Comparison of ENCODE assay signal across 18 cellular contexts in genomic region chrX:140866446-140866845, GRCh38.
A peak's percentile ranks its signal among the peaks of the same experiment; 100 is the strongest.
DNase-seq lines count a peak whose midpoint lies in the region; ATAC-seq, FAIRE-seq and TF ChIP-seq lines count a peak whose summit lies in the region.
"Had no signal": no experiment of that assay in that cellular context is flagged by ENCODE, and none has a peak within 500 bp of the region (broad histone marks: within the 10 kb centered on the region; RNA-seq: fewer than 3 reads in every experiment).

No MANE protein-coding gene starts in this region.

- TF ChIP-seq RAD21 in A549 (conservative IDR thresholded peaks at IDR 0.05 in 1 of 2, IDR thresholded peaks at IDR 0.05 in 1 of 2), result no peak

- CTCF ChIA-PET in A549 (lab: Yijun Ruan, JAX), result no interaction called here

- H3K27ac ChIP-seq in A549, result no peak overlapping the region
- H3K27ac ChIP-seq in colonic mucosa, result no peak overlapping the region

- H3K4me2 ChIP-seq in A549, result no peak overlapping the region

- TF ChIP-seq CTCF in A549 (IDR thresholded peaks at IDR 0.05) (no peak), epithelial cell of esophagus (IDR thresholded peaks at IDR 0.05; ENCODE audit: insufficient read depth, low read depth, low read length, missing control alignments) (no peak), colonic mucosa (IDR thresholded peaks at IDR 0.05) (no peak)

- no peak for TF ChIP-seq EP300 in A549 (IDR thresholded peaks at IDR 0.05)

- POLR2A ChIA-PET in A549 (lab: Yijun Ruan, JAX), result no interaction called here

- 23% methylated on average over 1 of the region's 1 CpG for WGBS in A549 (ENCODE audit: missing lambda C conversion rate)

- no peak for TF ChIP-seq POLR2A in A549 (IDR thresholded peaks at IDR 0.05; ENCODE audit: low read length)

- FAIRE-seq in A549 (lab: Jason Lieb, UNC), result peak; percentile 63
- FAIRE-seq: D721Med, H54, K562 had no signal

- no peak overlapping the region for H3K9ac ChIP-seq in colonic mucosa (ENCODE audit: low read depth in 2 of 2, low read length in 2 of 2)

- H3K36me3 ChIP-seq in colonic mucosa, result no peaks in the 10 kb centered on the region

- intact Hi-C loops in colonic mucosa (cut with DNase I), result no loop called here

- no peaks in the 10 kb centered on the region for H3K9me3 ChIP-seq in A549
- no peaks in the 10 kb centered on the region for H3K9me3 ChIP-seq in colonic mucosa

- peaks cover 3% of the 10 kb centered on the region for H3K27me3 ChIP-seq in colonic mucosa

- no peak for ATAC-seq in A549
- no peak for ATAC-seq in GM18907 (IDR thresholded peaks at IDR 0.05; ENCODE audit: unreplicated experiment)
- ATAC-seq: HCT116, K562 had no signal

- H3K4me3 ChIP-seq in A549 (no peak overlapping the region), epithelial cell of esophagus (ENCODE audit: low read length) (no peak overlapping the region), colonic mucosa (no peak overlapping the region)
- H3K4me3 ChIP-seq: K562 had no signal

- DNase-seq in A549 (ENCODE audit: low read depth in 1 of 2, low spot score in 1 of 2), result no peak
- DNase-seq in ELR (ENCODE audit: low read depth), result peak; percentile 45
- DNase-seq in HT1080 (ENCODE audit: low read depth), result peak; percentile 11
- peak; percentile 1 for DNase-seq in epithelial cell of esophagus (ENCODE audit: low read depth)
- no peak for DNase-seq in HuH-7 (ENCODE audit: low spot score)
- no peak for DNase-seq in colonic mucosa
- DNase-seq: 8988T; ACHN; C1 segment of cervical spinal cord; CD4-positive, alpha-beta T cell; COR-L47; DMS153; DMS79 treated with DMSO at 0.1 percent for 48 hours had no signal

- H3K4me1 ChIP-seq in A549 (no peaks in the 10 kb centered on the region), colonic mucosa (no peaks in the 10 kb centered on the region)

TF ChIP-seq in A549, 52 proteins besides CTCF, POLR2A, EP300 and RAD21:
- no peak for TF ChIP-seq NFE2L2 (conservative IDR thresholded peaks at IDR 0.05; ENCODE audit: low read length)
- no peak for TF ChIP-seq EHF (CRISPR knock-in tag; IDR thresholded peaks at IDR 0.05)
- no peak for TF ChIP-seq CBX8 (IDR thresholded peaks at IDR 0.05)
- TF ChIP-seq, protein P1, sequence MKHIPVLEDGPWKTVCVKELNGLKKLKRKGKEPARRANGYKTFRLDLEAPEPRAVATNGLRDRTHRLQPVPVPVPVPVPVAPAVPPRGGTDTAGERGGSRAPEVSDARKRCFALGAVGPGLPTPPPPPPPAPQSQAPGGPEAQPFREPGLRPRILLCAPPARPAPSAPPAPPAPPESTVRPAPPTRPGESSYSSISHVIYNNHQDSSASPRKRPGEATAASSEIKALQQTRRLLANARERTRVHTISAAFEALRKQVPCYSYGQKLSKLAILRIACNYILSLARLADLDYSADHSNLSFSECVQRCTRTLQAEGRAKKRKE (CRISPR knock-in tag; IDR thresholded peaks at IDR 0.05; ENCODE audit: low read depth), result no peak
- TF ChIP-seq NR3C1 (IDR thresholded peaks at IDR 0.05), result no peak
- TF ChIP-seq BHLHE40 (IDR thresholded peaks at IDR 0.05; ENCODE audit: low read depth, low read length), result no peak
- TF ChIP-seq CBX2 (IDR thresholded peaks at IDR 0.05; ENCODE audit: borderline replicate concordance, low read depth), result no peak
- no peak for TF ChIP-seq TP53 (CRISPR knock-in tag; IDR thresholded peaks at IDR 0.05)
- TF ChIP-seq E2F6 (IDR thresholded peaks at IDR 0.05; ENCODE audit: borderline replicate concordance, low read depth), result no peak
- no peak for TF ChIP-seq CHD2 (IDR thresholded peaks at IDR 0.05; ENCODE audit: low read length, partially characterized antibody)
- TF ChIP-seq ESRRA (IDR thresholded peaks at IDR 0.05; ENCODE audit: borderline replicate concordance, low read length), result no peak

Comparison
In these comparisons a context has a peak if more than half of its experiments do, and no peak if none do; other contexts are left out.
1. DNase-seq: peak in ELR (single experiment), HT1080 (single experiment) and epithelial cell of esophagus (single experiment); none in A549 (0 of 2), HuH-7 (single experiment) and colonic mucosa (single experiment).